ENCODE assay signal across 1 cellular context in the genomic region with DNA sequence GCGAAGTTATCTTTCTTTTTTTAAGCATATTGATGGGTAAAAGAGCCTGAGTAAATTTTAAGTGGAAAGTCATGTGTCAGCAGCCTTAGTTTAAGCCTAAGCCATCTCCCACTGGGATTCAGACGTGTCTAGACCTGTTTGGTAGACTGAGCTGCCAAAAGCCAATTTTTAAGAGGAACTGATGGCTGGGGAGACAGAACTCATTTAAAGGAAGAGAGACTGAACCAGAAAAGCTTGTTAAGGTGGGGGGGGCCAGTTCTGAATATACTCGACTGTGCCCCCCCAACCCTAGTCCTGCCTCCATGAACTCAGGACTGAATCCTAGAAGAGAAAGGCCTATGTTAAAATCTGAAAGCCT.
TF ChIP-seq lines count a peak whose summit lies in the region.

No MANE protein-coding gene starts in this region.

TF ChIP-seq in HEK293, 187 proteins besides CTCF, POLR2A, EP300 and RAD21 (continued from another document):
- TF ChIP-seq, protein P1, sequence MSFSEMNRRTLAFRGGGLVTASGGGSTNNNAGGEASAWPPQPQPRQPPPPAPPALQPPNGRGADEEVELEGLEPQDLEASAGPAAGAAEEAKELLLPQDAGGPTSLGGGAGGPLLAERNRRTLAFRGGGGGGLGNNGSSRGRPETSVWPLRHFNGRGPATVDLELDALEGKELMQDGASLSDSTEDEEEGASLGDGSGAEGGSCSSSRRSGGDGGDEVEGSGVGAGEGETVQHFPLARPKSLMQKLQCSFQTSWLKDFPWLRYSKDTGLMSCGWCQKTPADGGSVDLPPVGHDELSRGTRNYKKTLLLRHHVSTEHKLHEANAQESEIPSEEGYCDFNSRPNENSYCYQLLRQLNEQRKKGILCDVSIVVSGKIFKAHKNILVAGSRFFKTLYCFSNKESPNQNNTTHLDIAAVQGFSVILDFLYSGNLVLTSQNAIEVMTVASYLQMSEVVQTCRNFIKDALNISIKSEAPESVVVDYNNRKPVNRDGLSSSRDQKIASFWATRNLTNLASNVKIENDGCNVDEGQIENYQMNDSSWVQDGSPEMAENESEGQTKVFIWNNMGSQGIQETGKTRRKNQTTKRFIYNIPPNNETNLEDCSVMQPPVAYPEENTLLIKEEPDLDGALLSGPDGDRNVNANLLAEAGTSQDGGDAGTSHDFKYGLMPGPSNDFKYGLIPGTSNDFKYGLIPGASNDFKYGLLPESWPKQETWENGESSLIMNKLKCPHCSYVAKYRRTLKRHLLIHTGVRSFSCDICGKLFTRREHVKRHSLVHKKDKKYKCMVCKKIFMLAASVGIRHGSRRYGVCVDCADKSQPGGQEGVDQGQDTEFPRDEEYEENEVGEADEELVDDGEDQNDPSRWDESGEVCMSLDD (tag by site-specific recombination; IDR thresholded peaks at IDR 0.05) = no peak
- TF ChIP-seq ZXDB (tag by site-specific recombination; IDR thresholded peaks at IDR 0.05) (0 out of 2 replicates have a peak, but pooled peaks have one; percentile 16), ZNF629 (tag by site-specific recombination; IDR thresholded peaks at IDR 0.05) (0 out of 2 replicates have a peak, but pooled peaks have one; percentile 22), IKZF3 (tag by site-specific recombination; IDR thresholded peaks at IDR 0.05) (0 out of 2 replicates have a peak, but pooled peaks have one; percentile 7), ZNF140 (tag by site-specific recombination; IDR thresholded peaks at IDR 0.05) (no peak), KLF10 (tag by site-specific recombination; IDR thresholded peaks at IDR 0.05) (no peak), ZNF596 (tag by site-specific recombination; IDR thresholded peaks at IDR 0.05) (0 out of 2 replicates have a peak, but pooled peaks have one; percentile 7), ZNF146 (tag by site-specific recombination; IDR thresholded peaks at IDR 0.05) (no peak), ZSCAN30 (tag by site-specific recombination; IDR thresholded peaks at IDR 0.05) (0 out of 2 replicates have a peak, but pooled peaks have one; percentile 61), TRIM28 (IDR thresholded peaks at IDR 0.05; ENCODE audit: borderline replicate concordance, low read length) (peak; percentile 57; the same call in 1 of the 2 replicates), ZEB2 (tag by site-specific recombination; IDR thresholded peaks at IDR 0.05) (peak; percentile 73), ZNF610 (tag by site-specific recombination; IDR thresholded peaks at IDR 0.05; ENCODE audit: borderline replicate concordance) (0 out of 2 replicates have a peak, but pooled peaks have one; percentile 28), GFI1B (tag by site-specific recombination; IDR thresholded peaks at IDR 0.05) (no peak), ZNF223 (tag by site-specific recombination; IDR thresholded peaks at IDR 0.05) (no peak)
- TF ChIP-seq, protein P2, sequence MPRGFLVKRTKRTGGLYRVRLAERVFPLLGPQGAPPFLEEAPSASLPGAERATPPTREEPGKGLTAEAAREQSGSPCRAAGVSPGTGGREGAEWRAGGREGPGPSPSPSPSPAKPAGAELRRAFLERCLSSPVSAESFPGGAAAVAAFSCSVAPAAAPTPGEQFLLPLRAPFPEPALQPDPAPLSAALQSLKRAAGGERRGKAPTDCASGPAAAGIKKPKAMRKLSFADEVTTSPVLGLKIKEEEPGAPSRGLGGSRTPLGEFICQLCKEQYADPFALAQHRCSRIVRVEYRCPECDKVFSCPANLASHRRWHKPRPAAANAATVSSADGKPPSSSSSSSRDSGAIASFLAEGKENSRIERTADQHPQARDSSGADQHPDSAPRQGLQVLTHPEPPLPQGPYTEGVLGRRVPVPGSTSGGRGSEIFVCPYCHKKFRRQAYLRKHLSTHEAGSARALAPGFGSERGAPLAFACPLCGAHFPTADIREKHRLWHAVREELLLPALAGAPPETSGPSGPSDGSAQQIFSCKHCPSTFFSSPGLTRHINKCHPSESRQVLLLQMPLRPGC (tag by site-specific recombination; IDR thresholded peaks at IDR 0.05) = no peak
- TF ChIP-seq, protein P3, sequence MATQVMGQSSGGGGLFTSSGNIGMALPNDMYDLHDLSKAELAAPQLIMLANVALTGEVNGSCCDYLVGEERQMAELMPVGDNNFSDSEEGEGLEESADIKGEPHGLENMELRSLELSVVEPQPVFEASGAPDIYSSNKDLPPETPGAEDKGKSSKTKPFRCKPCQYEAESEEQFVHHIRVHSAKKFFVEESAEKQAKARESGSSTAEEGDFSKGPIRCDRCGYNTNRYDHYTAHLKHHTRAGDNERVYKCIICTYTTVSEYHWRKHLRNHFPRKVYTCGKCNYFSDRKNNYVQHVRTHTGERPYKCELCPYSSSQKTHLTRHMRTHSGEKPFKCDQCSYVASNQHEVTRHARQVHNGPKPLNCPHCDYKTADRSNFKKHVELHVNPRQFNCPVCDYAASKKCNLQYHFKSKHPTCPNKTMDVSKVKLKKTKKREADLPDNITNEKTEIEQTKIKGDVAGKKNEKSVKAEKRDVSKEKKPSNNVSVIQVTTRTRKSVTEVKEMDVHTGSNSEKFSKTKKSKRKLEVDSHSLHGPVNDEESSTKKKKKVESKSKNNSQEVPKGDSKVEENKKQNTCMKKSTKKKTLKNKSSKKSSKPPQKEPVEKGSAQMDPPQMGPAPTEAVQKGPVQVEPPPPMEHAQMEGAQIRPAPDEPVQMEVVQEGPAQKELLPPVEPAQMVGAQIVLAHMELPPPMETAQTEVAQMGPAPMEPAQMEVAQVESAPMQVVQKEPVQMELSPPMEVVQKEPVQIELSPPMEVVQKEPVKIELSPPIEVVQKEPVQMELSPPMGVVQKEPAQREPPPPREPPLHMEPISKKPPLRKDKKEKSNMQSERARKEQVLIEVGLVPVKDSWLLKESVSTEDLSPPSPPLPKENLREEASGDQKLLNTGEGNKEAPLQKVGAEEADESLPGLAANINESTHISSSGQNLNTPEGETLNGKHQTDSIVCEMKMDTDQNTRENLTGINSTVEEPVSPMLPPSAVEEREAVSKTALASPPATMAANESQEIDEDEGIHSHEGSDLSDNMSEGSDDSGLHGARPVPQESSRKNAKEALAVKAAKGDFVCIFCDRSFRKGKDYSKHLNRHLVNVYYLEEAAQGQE (tag by site-specific recombination; IDR thresholded peaks at IDR 0.05) = no peak
- TF ChIP-seq, protein P4, sequence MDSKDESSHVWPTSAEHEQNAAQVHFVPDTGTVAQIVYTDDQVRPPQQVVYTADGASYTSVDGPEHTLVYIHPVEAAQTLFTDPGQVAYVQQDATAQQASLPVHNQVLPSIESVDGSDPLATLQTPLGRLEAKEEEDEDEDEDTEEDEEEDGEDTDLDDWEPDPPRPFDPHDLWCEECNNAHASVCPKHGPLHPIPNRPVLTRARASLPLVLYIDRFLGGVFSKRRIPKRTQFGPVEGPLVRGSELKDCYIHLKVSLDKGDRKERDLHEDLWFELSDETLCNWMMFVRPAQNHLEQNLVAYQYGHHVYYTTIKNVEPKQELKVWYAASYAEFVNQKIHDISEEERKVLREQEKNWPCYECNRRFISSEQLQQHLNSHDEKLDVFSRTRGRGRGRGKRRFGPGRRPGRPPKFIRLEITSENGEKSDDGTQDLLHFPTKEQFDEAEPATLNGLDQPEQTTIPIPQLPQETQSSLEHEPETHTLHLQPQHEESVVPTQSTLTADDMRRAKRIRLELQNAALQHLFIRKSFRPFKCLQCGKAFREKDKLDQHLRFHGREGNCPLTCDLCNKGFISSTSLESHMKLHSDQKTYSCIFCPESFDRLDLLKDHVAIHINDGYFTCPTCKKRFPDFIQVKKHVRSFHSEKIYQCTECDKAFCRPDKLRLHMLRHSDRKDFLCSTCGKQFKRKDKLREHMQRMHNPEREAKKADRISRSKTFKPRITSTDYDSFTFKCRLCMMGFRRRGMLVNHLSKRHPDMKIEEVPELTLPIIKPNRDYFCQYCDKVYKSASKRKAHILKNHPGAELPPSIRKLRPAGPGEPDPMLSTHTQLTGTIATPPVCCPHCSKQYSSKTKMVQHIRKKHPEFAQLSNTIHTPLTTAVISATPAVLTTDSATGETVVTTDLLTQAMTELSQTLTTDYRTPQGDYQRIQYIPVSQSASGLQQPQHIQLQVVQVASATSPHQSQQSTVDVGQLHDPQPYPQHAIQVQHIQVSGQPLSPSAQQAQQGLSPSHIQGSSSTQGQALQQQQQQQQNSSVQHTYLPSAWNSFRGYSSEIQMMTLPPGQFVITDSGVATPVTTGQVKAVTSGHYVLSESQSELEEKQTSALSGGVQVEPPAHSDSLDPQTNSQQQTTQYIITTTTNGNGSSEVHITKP (tag by site-specific recombination; IDR thresholded peaks at IDR 0.05) = peak; percentile 56
- TF ChIP-seq, protein P5, sequence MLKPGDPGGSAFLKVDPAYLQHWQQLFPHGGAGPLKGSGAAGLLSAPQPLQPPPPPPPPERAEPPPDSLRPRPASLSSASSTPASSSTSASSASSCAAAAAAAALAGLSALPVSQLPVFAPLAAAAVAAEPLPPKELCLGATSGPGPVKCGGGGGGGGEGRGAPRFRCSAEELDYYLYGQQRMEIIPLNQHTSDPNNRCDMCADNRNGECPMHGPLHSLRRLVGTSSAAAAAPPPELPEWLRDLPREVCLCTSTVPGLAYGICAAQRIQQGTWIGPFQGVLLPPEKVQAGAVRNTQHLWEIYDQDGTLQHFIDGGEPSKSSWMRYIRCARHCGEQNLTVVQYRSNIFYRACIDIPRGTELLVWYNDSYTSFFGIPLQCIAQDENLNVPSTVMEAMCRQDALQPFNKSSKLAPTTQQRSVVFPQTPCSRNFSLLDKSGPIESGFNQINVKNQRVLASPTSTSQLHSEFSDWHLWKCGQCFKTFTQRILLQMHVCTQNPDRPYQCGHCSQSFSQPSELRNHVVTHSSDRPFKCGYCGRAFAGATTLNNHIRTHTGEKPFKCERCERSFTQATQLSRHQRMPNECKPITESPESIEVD (tag by site-specific recombination; IDR thresholded peaks at IDR 0.05) = peak; percentile 72
- TF ChIP-seq, protein P6, sequence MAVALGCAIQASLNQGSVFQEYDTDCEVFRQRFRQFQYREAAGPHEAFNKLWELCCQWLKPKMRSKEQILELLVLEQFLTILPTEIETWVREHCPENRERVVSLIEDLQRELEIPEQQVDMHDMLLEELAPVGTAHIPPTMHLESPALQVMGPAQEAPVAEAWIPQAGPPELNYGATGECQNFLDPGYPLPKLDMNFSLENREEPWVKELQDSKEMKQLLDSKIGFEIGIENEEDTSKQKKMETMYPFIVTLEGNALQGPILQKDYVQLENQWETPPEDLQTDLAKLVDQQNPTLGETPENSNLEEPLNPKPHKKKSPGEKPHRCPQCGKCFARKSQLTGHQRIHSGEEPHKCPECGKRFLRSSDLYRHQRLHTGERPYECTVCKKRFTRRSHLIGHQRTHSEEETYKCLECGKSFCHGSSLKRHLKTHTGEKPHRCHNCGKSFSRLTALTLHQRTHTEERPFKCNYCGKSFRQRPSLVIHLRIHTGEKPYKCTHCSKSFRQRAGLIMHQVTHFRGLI (tag by site-specific recombination; IDR thresholded peaks at IDR 0.05) = 0 out of 2 replicates have a peak, but pooled peaks have one; percentile 25
- TF ChIP-seq, protein P7, sequence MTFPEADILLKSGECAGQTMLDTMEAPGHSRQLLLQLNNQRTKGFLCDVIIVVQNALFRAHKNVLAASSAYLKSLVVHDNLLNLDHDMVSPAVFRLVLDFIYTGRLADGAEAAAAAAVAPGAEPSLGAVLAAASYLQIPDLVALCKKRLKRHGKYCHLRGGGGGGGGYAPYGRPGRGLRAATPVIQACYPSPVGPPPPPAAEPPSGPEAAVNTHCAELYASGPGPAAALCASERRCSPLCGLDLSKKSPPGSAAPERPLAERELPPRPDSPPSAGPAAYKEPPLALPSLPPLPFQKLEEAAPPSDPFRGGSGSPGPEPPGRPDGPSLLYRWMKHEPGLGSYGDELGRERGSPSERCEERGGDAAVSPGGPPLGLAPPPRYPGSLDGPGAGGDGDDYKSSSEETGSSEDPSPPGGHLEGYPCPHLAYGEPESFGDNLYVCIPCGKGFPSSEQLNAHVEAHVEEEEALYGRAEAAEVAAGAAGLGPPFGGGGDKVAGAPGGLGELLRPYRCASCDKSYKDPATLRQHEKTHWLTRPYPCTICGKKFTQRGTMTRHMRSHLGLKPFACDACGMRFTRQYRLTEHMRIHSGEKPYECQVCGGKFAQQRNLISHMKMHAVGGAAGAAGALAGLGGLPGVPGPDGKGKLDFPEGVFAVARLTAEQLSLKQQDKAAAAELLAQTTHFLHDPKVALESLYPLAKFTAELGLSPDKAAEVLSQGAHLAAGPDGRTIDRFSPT (tag by site-specific recombination; IDR thresholded peaks at IDR 0.05) = peak; percentile 35; the same call in 1 of the 2 replicates
- TF ChIP-seq, protein P8, sequence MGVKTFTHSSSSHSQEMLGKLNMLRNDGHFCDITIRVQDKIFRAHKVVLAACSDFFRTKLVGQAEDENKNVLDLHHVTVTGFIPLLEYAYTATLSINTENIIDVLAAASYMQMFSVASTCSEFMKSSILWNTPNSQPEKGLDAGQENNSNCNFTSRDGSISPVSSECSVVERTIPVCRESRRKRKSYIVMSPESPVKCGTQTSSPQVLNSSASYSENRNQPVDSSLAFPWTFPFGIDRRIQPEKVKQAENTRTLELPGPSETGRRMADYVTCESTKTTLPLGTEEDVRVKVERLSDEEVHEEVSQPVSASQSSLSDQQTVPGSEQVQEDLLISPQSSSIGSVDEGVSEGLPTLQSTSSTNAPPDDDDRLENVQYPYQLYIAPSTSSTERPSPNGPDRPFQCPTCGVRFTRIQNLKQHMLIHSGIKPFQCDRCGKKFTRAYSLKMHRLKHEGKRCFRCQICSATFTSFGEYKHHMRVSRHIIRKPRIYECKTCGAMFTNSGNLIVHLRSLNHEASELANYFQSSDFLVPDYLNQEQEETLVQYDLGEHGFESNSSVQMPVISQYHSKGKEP (tag by site-specific recombination; IDR thresholded peaks at IDR 0.05) = peak; percentile 68
- TF ChIP-seq, protein P9, sequence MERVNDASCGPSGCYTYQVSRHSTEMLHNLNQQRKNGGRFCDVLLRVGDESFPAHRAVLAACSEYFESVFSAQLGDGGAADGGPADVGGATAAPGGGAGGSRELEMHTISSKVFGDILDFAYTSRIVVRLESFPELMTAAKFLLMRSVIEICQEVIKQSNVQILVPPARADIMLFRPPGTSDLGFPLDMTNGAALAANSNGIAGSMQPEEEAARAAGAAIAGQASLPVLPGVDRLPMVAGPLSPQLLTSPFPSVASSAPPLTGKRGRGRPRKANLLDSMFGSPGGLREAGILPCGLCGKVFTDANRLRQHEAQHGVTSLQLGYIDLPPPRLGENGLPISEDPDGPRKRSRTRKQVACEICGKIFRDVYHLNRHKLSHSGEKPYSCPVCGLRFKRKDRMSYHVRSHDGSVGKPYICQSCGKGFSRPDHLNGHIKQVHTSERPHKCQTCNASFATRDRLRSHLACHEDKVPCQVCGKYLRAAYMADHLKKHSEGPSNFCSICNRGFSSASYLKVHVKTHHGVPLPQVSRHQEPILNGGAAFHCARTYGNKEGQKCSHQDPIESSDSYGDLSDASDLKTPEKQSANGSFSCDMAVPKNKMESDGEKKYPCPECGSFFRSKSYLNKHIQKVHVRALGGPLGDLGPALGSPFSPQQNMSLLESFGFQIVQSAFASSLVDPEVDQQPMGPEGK (tag by site-specific recombination; IDR thresholded peaks at IDR 0.05) = peak; percentile 77
